In genomic region chr12:109111775-109112491, GRCh38 we compare ENCODE assay signal across 8 cellular contexts. TPM values are rescaled to one million over a fixed set of nuclear protein-coding genes. Genes with fewer than 3 reads are reported as not detected.
DNase-seq lines count a peak whose midpoint lies in the region; ATAC-seq and TF ChIP-seq lines count a peak whose summit lies in the region.

No MANE protein-coding gene starts in this region.

- H3K4me1 Mint-ChIP-seq in brain = peaks cover 55% of the 10 kb centered on the region

- H3K27me3 Mint-ChIP-seq in brain = peaks cover 3% of the 10 kb centered on the region

- peak; percentile 73 to 86 for TF ChIP-seq CTCF in brain (conservative IDR thresholded peaks at IDR 0.05)

- H3K9me3 Mint-ChIP-seq in brain = no peaks in the 10 kb centered on the region

- ATAC-seq in GM21515 (IDR thresholded peaks at IDR 0.05; ENCODE audit: unreplicated experiment) (no peak), HG03457 (IDR thresholded peaks at IDR 0.05; ENCODE audit: unreplicated experiment) (no peak)

- peak overlapping the region; percentile 76 to 97 (median 95) for H3K27ac Mint-ChIP-seq in brain

- H3K4me3 Mint-ChIP-seq in brain = peak overlapping the region; percentile 64 to 82 (median 73)

- peaks cover 21% of the 10 kb centered on the region for H3K36me3 Mint-ChIP-seq in brain

- DNase-seq in AG20443 (ENCODE audit: low spot score) (peak; percentile 73), HCEC 1CT (peak; percentile 50), T-helper 2 cell (peak in 3 of 5 experiments; percentile 19 to 37 (median 31)), hippocampal formation (lab: John Stamatoyannopoulos, UW) (peak; percentile 52 to 75), putamen (ENCODE audit: low spot score) (peak; percentile 61)

RNA-seq across cellular contexts. Expression of gene ACACB, which starts 4.5 kb away (rescaled TPM):
- 5.2 TPM for polyA plus RNA-seq in brain (ENCODE audit: insufficient read depth, low read depth, low replicate concordance)

RNA-seq across cellular contexts. Expression of gene UNG, which starts 14.5 kb away (rescaled TPM):
- polyA plus RNA-seq in brain (ENCODE audit: insufficient read depth, low read depth, low replicate concordance) = 68.8 TPM

RNA-seq across cellular contexts. Expression of gene ALKBH2, which starts 18.7 kb away (rescaled TPM):
- 20.9 TPM for polyA plus RNA-seq in brain (ENCODE audit: insufficient read depth, low read depth, low replicate concordance)

RNA-seq across cellular contexts. Expression of gene USP30, which starts 59.6 kb away (rescaled TPM):
- polyA plus RNA-seq in brain (ENCODE audit: insufficient read depth, low read depth, low replicate concordance) = 12.5 TPM
